ENCODE assay signal across 16 cellular contexts in genomic region chr17:12738624-12739023, GRCh38. TPM values are rescaled to one million over a fixed set of nuclear protein-coding genes. Genes with fewer than 3 reads are reported as not detected.
DNase-seq lines count a peak whose midpoint lies in the region; ATAC-seq, FAIRE-seq and TF ChIP-seq lines count a peak whose summit lies in the region.
"Had no signal": no experiment of that assay in that cellular context is flagged by ENCODE, and none has a peak within 500 bp of the region (broad histone marks: within the 10 kb centered on the region; RNA-seq: fewer than 3 reads in every experiment).

No MANE protein-coding gene starts in this region.

- ATAC-seq in HG03520 (IDR thresholded peaks at IDR 0.05; ENCODE audit: unreplicated experiment): no peak
- no peak for ATAC-seq in GM18520 (IDR thresholded peaks at IDR 0.05; ENCODE audit: unreplicated experiment)
- ATAC-seq: A549, K562 had no signal

- H3K9me3 ChIP-seq in HEK293 (ENCODE audit: control insufficient read depth, insufficient read depth, low read depth, low read length) (no peaks in the 10 kb centered on the region), endodermal cell (ENCODE audit: control insufficient read depth, low read length) (no peaks in the 10 kb centered on the region), small intestine (ENCODE audit: control insufficient read depth, low read depth) (no peaks in the 10 kb centered on the region)
- H3K9me3 ChIP-seq: A549, BE2C had no signal

- no peak overlapping the region for H3K27ac Mint-ChIP-seq in endodermal cell
- H3K27ac Mint-ChIP-seq: CD4-positive, alpha-beta memory T cell had no signal

- peaks cover 8% of the 10 kb centered on the region for H3K4me1 Mint-ChIP-seq in endodermal cell
- H3K4me1 Mint-ChIP-seq: CD4-positive, alpha-beta memory T cell had no signal

- no peaks in the 10 kb centered on the region for H3K9me3 Mint-ChIP-seq in endodermal cell

- no peak overlapping the region for H3K9ac ChIP-seq in endodermal cell (ENCODE audit: extremely low read depth, low read length, poor library complexity, severe bottlenecking)
- H3K9ac ChIP-seq: GM23248 had no signal

- no peak overlapping the region for H3K27ac ChIP-seq in HEK293 (ENCODE audit: extremely low read depth, low read depth, low read length)
- H3K27ac ChIP-seq in VCaP: peak overlapping the region; percentile 46
- H3K27ac ChIP-seq in endodermal cell (ENCODE audit: low read depth, low read length): no peak overlapping the region
- H3K27ac ChIP-seq in small intestine (ENCODE audit: low read depth in 1 of 2, low read length in 1 of 2): no peak overlapping the region
- H3K27ac ChIP-seq: A549, C4-2B, GM23248 had no signal

- TF ChIP-seq CTCF in HEK293 (tag by site-specific recombination; IDR thresholded peaks at IDR 0.05) (no peak), VCaP (conservative IDR thresholded peaks at IDR 0.05) (no peak), endodermal cell (conservative IDR thresholded peaks at IDR 0.05) (no peak)

- POLR2A ChIA-PET in HEK293 (lab: Yijun Ruan, JAX): no interaction called here

- CTCF ChIA-PET in HEK293 (lab: Yijun Ruan, JAX): interaction anchor here (0.8 to 1.6 kb wide), 3 partner anchors 23 to 396 kb away, joined by 3 to 6 read pairs (median 3); no protein-coding TSS in a partner anchor

- no peak overlapping the region for H3K4me3 ChIP-seq in HEK293 (ENCODE audit: low read depth, low read length)
- no peak overlapping the region for H3K4me3 ChIP-seq in endodermal cell (ENCODE audit: low read length)
- no peak overlapping the region for H3K4me3 ChIP-seq in small intestine (ENCODE audit: low read depth in 1 of 2, low read length in 2 of 2)
- H3K4me3 ChIP-seq: A549, GM23248, K562 had no signal

- peaks cover 25% of the 10 kb centered on the region for H3K36me3 Mint-ChIP-seq in endodermal cell (ENCODE audit: low read depth)
- H3K36me3 Mint-ChIP-seq: CD4-positive, alpha-beta memory T cell had no signal

- H3K27me3 ChIP-seq in endodermal cell (ENCODE audit: control insufficient read depth, insufficient read depth, low read length, poor library complexity, severe bottlenecking): no peaks in the 10 kb centered on the region
- no peaks in the 10 kb centered on the region for H3K27me3 ChIP-seq in small intestine (ENCODE audit: control insufficient read depth in 2 of 2, insufficient read depth in 2 of 2, low read length in 2 of 2)
- H3K27me3 ChIP-seq: BE2C had no signal

- 96 to 100% methylated on average over 2 of the region's 2 CpGs for WGBS in endodermal cell (ENCODE audit: insufficient coverage in 1 of 2, insufficient read length in 1 of 2), 2 experiments
- 7 to 69% (median 32%) methylated on average over 2 of the region's 2 CpGs for WGBS in small intestine, 3 donors

- H3K27me3 Mint-ChIP-seq in endodermal cell (ENCODE audit: insufficient read depth): no peaks in the 10 kb centered on the region
- H3K27me3 Mint-ChIP-seq: CD4-positive, alpha-beta memory T cell had no signal

- H3K36me3 ChIP-seq in HEK293 (ENCODE audit: control insufficient read depth in 2 of 2, insufficient read depth in 1 of 2, low read length in 2 of 2) (no peaks in the 10 kb centered on the region), endodermal cell (ENCODE audit: control insufficient read depth, insufficient read depth, low read length) (peaks cover 43% of the 10 kb centered on the region), small intestine (ENCODE audit: control insufficient read depth in 2 of 2, insufficient read depth in 2 of 2, low read length in 2 of 2) (no peaks in the 10 kb centered on the region)
- H3K36me3 ChIP-seq: BE2C had no signal

- DNase-seq in endodermal cell (peak; percentile 22), small intestine (peak; percentile 54)
- DNase-seq: BE2C; CD4-positive, alpha-beta memory T cell; DMS79; GM23248 had no signal

- peaks cover 2% of the 10 kb centered on the region; the same call in 1 of the 2 replicates for H3K4me1 ChIP-seq in HEK293 (ENCODE audit: control insufficient read depth, insufficient read depth, low read length)
- H3K4me1 ChIP-seq in endodermal cell (ENCODE audit: control insufficient read depth, insufficient read depth, low read length): peaks cover 2% of the 10 kb centered on the region
- H3K4me1 ChIP-seq in small intestine (ENCODE audit: control insufficient read depth in 2 of 2, insufficient read depth in 1 of 2, low read depth in 1 of 2, low read length in 1 of 2): peaks cover 2 to 4% of the 10 kb centered on the region in 2 donors
- H3K4me1 ChIP-seq: BE2C had no signal

- no peak for FAIRE-seq in small intestine (lab: Jason Lieb, UNC)
- FAIRE-seq: A549, G401.6, GM12891, GM19239, K562 had no signal

- H3K4me3 Mint-ChIP-seq in endodermal cell: no peak overlapping the region
- H3K4me3 Mint-ChIP-seq: CD4-positive, alpha-beta memory T cell had no signal

TF ChIP-seq in HEK293, 187 proteins besides CTCF, POLR2A, EP300 and RAD21:
- TF ChIP-seq ZNF449 (tag by site-specific recombination; IDR thresholded peaks at IDR 0.05): no peak
- TF ChIP-seq PRDM1 (tag by site-specific recombination; IDR thresholded peaks at IDR 0.05): peak; percentile 50; the same call in 1 of the 2 replicates
TF ChIP-seq in HEK293: peak in this region for 1.

RNA-seq across cellular contexts. Expression of gene ARHGAP44, which starts 50.7 kb away (rescaled TPM):
- total RNA-seq in endodermal cell: 10 to 100 TPM; 14.2 to 21.9 TPM
- 6.9 TPM for polyA plus RNA-seq in endodermal cell (2013, experiment 1 of 2)
- polyA plus RNA-seq in endodermal cell (2013, experiment 2 of 2): 5.9 TPM
- polyA plus RNA-seq in small intestine: 10 to 100 TPM in 1 of 3 donors, 1 to 10 TPM in 2; 5.9 to 12.3 (median 7.8) TPM
- total RNA-seq: CD4-positive, alpha-beta memory T cell had no signal
